Comparison of ENCODE assay signal across 9 cellular contexts in genomic region chr5:180290568-180291233, GRCh38. TPM values are rescaled to one million over a fixed set of nuclear protein-coding genes. Genes with fewer than 3 reads are reported as not detected.
DNase-seq lines count a peak whose midpoint lies in the region; ATAC-seq, FAIRE-seq and TF ChIP-seq lines count a peak whose summit lies in the region.
"Had no signal": no experiment of that assay in that cellular context is flagged by ENCODE, and none has a peak within 500 bp of the region (broad histone marks: within the 10 kb centered on the region; RNA-seq: fewer than 3 reads in every experiment).

No MANE protein-coding gene starts in this region.

- H3K27ac Mint-ChIP-seq in activated CD4-positive, alpha-beta T cell treated with anti-CD3 and anti-CD28 coated beads for 36 hours: peak overlapping the region; percentile 64
- H3K27ac Mint-ChIP-seq in activated naive CD4-positive, alpha-beta T cell treated with anti-CD3 and anti-CD28 coated beads, Interleukin-2, amount 50 U/mL, for 72 hours: peak overlapping the region; percentile 37 to 69

- TF ChIP-seq CTCF in kidney (IDR thresholded peaks at IDR 0.05; ENCODE audit: borderline replicate concordance, extremely low read depth, insufficient read depth) (no peak), suprapubic skin (IDR thresholded peaks at IDR 0.05) (no peak)

- H3K4me1 ChIP-seq in kidney (ENCODE audit: control insufficient read depth in 1 of 2, insufficient read depth in 1 of 2, low read depth in 1 of 2, low read length in 2 of 2) (peaks cover 0 to 16% of the 10 kb centered on the region in 2 donors), suprapubic skin (peaks cover 27% of the 10 kb centered on the region)

- TF ChIP-seq EP300 in suprapubic skin (IDR thresholded peaks at IDR 0.05): no peak

- POLR2A ChIA-PET in activated CD4-positive, alpha-beta T cell treated with anti-CD3 and anti-CD28 coated beads for 36 hours (lab: Charles Lee): no interaction called here

- H3K4me1 Mint-ChIP-seq in activated CD4-positive, alpha-beta T cell treated with anti-CD3 and anti-CD28 coated beads for 36 hours: peaks cover 37% of the 10 kb centered on the region

- TF ChIP-seq POLR2A in suprapubic skin (IDR thresholded peaks at IDR 0.05): no peak

- no peak for ATAC-seq in activated CD4-positive, alpha-beta T cell treated with anti-CD3 and anti-CD28 coated beads for 36 hours
- ATAC-seq in activated naive CD4-positive, alpha-beta T cell treated with anti-CD3 and anti-CD28 coated beads, Interleukin-2, amount 50 U/mL, for 72 hours: no peak

- no peaks in the 10 kb centered on the region for H3K36me3 ChIP-seq in kidney (ENCODE audit: control insufficient read depth in 1 of 2, insufficient read depth in 2 of 2, low read length in 2 of 2)
- H3K36me3 ChIP-seq in suprapubic skin: no peaks in the 10 kb centered on the region

- H3K36me3 Mint-ChIP-seq in activated CD4-positive, alpha-beta T cell treated with anti-CD3 and anti-CD28 coated beads for 36 hours (ENCODE audit: low read depth): peaks cover 17% of the 10 kb centered on the region
- peaks cover 11 to 16% of the 10 kb centered on the region in 2 donors for H3K36me3 Mint-ChIP-seq in activated naive CD4-positive, alpha-beta T cell treated with anti-CD3 and anti-CD28 coated beads, Interleukin-2, amount 50 U/mL, for 72 hours

- intact Hi-C loops in activated CD4-positive, alpha-beta T cell treated with anti-CD3 and anti-CD28 coated beads for 36 hours (cut with DNase I, micrococcal nuclease): loop anchor here in 1 of 2 experiments (5.0 to 10.0 kb wide), 4 partner anchors 383 to 874 kb away; partner anchors contain the start of genes MGAT4B, TBC1D9B and ZFP62
- intact Hi-C loops in kidney (cut with DNase I): loop anchor here (10.0 kb wide), 1 partner anchor 174 kb away; no protein-coding TSS in a partner anchor

- CTCF ChIA-PET in activated CD4-positive, alpha-beta T cell treated with anti-CD3 and anti-CD28 coated beads for 36 hours (lab: Charles Lee): interaction anchor here (0.5 to 1.9 kb wide), 5 partner anchors 13 to 916 kb away, joined by 3 to 8 read pairs (median 5); no protein-coding TSS in a partner anchor

- no peaks in the 10 kb centered on the region for H3K9me3 Mint-ChIP-seq in activated CD4-positive, alpha-beta T cell treated with anti-CD3 and anti-CD28 coated beads for 36 hours (ENCODE audit: low read depth)
- no peaks in the 10 kb centered on the region for H3K9me3 Mint-ChIP-seq in activated naive CD4-positive, alpha-beta T cell treated with anti-CD3 and anti-CD28 coated beads, Interleukin-2, amount 50 U/mL, for 72 hours

- H3K4me3 Mint-ChIP-seq in activated CD4-positive, alpha-beta T cell treated with anti-CD3 and anti-CD28 coated beads for 36 hours: peak overlapping the region; percentile 80

- FAIRE-seq in kidney (lab: Jason Lieb, UNC): no peak
- FAIRE-seq: A204.1 had no signal

- no peak overlapping the region for H3K9ac ChIP-seq in kidney (ENCODE audit: low read length in 2 of 2)

- H3K27ac ChIP-seq in kidney (ENCODE audit: low read depth in 2 of 2, low read length in 2 of 2): no peak overlapping the region
- no peak overlapping the region for H3K27ac ChIP-seq in suprapubic skin

- H3K27me3 ChIP-seq in suprapubic skin: no peaks in the 10 kb centered on the region

- peak overlapping the region; percentile 18 to 63 for H3K4me3 ChIP-seq in kidney (ENCODE audit: low read length in 2 of 2)
- H3K4me3 ChIP-seq in suprapubic skin: peak overlapping the region; percentile 67

- WGBS in suprapubic skin: 17% methylated on average over 13 of the region's 13 CpGs

- no peaks in the 10 kb centered on the region for H3K27me3 Mint-ChIP-seq in activated CD4-positive, alpha-beta T cell treated with anti-CD3 and anti-CD28 coated beads for 36 hours

- no peak for DNase-seq in activated CD4-positive, alpha-beta T cell treated with anti-CD3 and anti-CD28 coated beads for 36 hours
- no peak for DNase-seq in activated CD4-positive, alpha-beta T cell treated with anti-CD3 and anti-CD28 coated beads, Interleukin-2, amount 50 U/mL, for 4 hours
- no peak for DNase-seq in activated naive CD4-positive, alpha-beta T cell treated with anti-CD3 and anti-CD28 coated beads, Interleukin-2, amount 50 U/mL, for 72 hours (ENCODE audit: low spot score in 2 of 2)
- no peak for DNase-seq in kidney
- DNase-seq in suprapubic skin (ENCODE audit: low spot score in 2 of 2): no peak
- DNase-seq in ecto neural progenitor cell (ENCODE audit: low spot score): no peak
- no peak for DNase-seq in stimulated activated CD4-positive, alpha-beta T cell treated with anti-CD3 and anti-CD28 coated beads, Interleukin-4, amount 100 ng/mL, for 1 hour
- no peak for DNase-seq in NCI-H1436 treated with DMSO at 0.1 percent for 48 hours (lab: John Stamatoyannopoulos, UW)

- H3K9me3 ChIP-seq in kidney (ENCODE audit: control insufficient read depth in 1 of 2, low read length in 2 of 2): no peaks in the 10 kb centered on the region
- no peaks in the 10 kb centered on the region for H3K9me3 ChIP-seq in suprapubic skin

RNA-seq across cellular contexts. Expression of gene MAPK9, which starts 1.2 kb away (rescaled TPM):
- total RNA-seq in activated CD4-positive, alpha-beta T cell treated with anti-CD3 and anti-CD28 coated beads for 36 hours: 10 to 100 TPM; 37.0 to 38.1 TPM
- 10 to 100 TPM; 32.3 to 35.9 TPM for total RNA-seq in activated naive CD4-positive, alpha-beta T cell treated with anti-CD3 and anti-CD28 coated beads, Interleukin-2, amount 50 U/mL, for 72 hours
- total RNA-seq in kidney (30.9 TPM), suprapubic skin (10 to 100 TPM; 17.6 to 21.8 (median 19.5) TPM)
- 17.3 TPM for polyA plus RNA-seq in kidney (ENCODE audit: insufficient read depth, low read depth, low replicate concordance)
